In the genomic region with DNA sequence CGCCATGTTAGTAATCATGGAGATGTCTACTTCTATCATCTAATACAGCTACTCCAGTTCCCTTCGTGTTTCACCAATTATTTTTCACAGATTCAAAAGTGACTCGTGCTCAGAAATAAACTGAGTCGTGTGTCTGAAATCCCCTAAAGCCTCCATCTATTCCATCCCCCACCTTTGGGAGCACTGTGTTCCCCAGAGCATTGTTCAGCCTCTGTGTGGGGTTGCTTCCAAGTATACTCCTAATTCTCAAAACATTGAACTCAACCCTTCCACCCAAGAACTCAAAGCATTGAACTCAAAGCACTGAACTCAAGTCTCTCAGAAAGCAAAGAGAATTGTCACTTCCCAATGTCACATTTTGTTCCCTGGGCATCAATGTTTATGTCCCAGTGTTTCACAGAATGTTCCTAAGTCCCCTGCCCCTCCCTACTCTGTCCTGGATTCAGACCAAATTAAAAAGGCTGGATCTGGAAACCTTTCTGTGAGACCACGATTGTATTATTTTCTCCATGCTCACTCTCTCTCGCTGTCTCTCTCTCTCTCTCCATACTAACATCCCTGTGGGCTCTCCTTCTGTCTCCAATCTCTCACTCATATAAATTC, we compare ENCODE assay signal across 15 cellular contexts.
A peak's percentile ranks its signal among the peaks of the same experiment; 100 is the strongest.
DNase-seq lines count a peak whose midpoint lies in the region; ATAC-seq and TF ChIP-seq lines count a peak whose summit lies in the region.
"Had no signal": no experiment of that assay in that cellular context is flagged by ENCODE, and none has a peak within 500 bp of the region (broad histone marks: within the 10 kb centered on the region; RNA-seq: fewer than 3 reads in every experiment).

No MANE protein-coding gene starts in this region.

- TF ChIP-seq RAD21 in HCT116 (IDR thresholded peaks at IDR 0.05; ENCODE audit: low read depth): no peak

- intact Hi-C loops in HCT116 (cut with micrococcal nuclease): no loop called here

- no peak overlapping the region for H3K27ac ChIP-seq in HCT116 (ENCODE audit: low read depth, low read length)
- H3K27ac ChIP-seq: A549, BLaER1 had no signal

- no peak overlapping the region for H3K9ac ChIP-seq in HCT116 (ENCODE audit: low read length)
- H3K9ac ChIP-seq: BLaER1 had no signal

- no peak for TF ChIP-seq CTCF in HCT116 (IDR thresholded peaks at IDR 0.05 in 2 of 3, conservative IDR thresholded peaks at IDR 0.05 in 1 of 3; ENCODE audit: borderline replicate concordance in 1 of 3, insufficient read depth in 1 of 3, low read depth in 2 of 3, low read length in 2 of 3)

- no peaks in the 10 kb centered on the region for H3K79me2 ChIP-seq in HCT116 (ENCODE audit: insufficient read depth, low read length)

- H3K4me3 ChIP-seq in HCT116 (replicated peaks in 1 of 2; ENCODE audit: low read depth in 1 of 2, low read length in 2 of 2): no peak overlapping the region
- H3K4me3 ChIP-seq: A549, BLaER1 had no signal

- no peak overlapping the region for H3K4me2 ChIP-seq in HCT116 (ENCODE audit: low read length)
- H3K4me2 ChIP-seq: A549, BLaER1 had no signal

- ATAC-seq in HCT116 (no peak), GM21786 (IDR thresholded peaks at IDR 0.05; ENCODE audit: unreplicated experiment) (no peak)
- ATAC-seq: A549 had no signal

- POLR2A ChIA-PET in HCT116 (lab: Charles Lee): no interaction called here

- no peaks in the 10 kb centered on the region for H3K27me3 ChIP-seq in HCT116 (ENCODE audit: insufficient read depth, low read length)
- H3K27me3 ChIP-seq: BLaER1 had no signal

- H3K4me1 ChIP-seq in HCT116 (ENCODE audit: control insufficient read depth in 1 of 2, insufficient read depth in 2 of 2, low read length in 2 of 2): no peaks in the 10 kb centered on the region
- H3K4me1 ChIP-seq: A549, BLaER1 had no signal

- no peak for TF ChIP-seq POLR2A in HCT116 (IDR thresholded peaks at IDR 0.05; ENCODE audit: borderline replicate concordance, extremely low read depth, insufficient read depth, insufficient read length)

- H3K9me2 ChIP-seq in HCT116 (ENCODE audit: insufficient read depth): no peaks in the 10 kb centered on the region; the same call in 1 of the 2 replicates

- H3K9me3 ChIP-seq in HCT116 (ENCODE audit: control insufficient read depth in 1 of 2, insufficient read depth in 1 of 2, low read depth in 1 of 2, low read length in 2 of 2): no peaks in the 10 kb centered on the region
- H3K9me3 ChIP-seq: A549, BLaER1 had no signal

- RAD21 ChIA-PET in HCT116 (lab: Charles Lee; ENCODE audit: low non-redundant PET in 1 of 2, low total read pairs in 2 of 2, uncharacterized antibody in 2 of 2, unreplicated experiment in 2 of 2): no interaction called here

- H3K36me3 ChIP-seq in HCT116 (ENCODE audit: control insufficient read depth in 1 of 2, insufficient read depth in 2 of 2, low read length in 2 of 2): no peaks in the 10 kb centered on the region
- H3K36me3 ChIP-seq: BLaER1 had no signal

- CTCF ChIA-PET in HCT116 (lab: Charles Lee): no interaction called here

- H2AFZ ChIP-seq in HCT116 (ENCODE audit: low read depth, low read length, poor library complexity, severe bottlenecking): peak overlapping the region; percentile 26

- no TSS peak for BruUV-seq in HCT116 (replicated peaks; lab: Mats Ljungman, UMichigan)

- DNase-seq in Ammon's horn (ENCODE audit: low spot score): peak; percentile 27
- no peak for DNase-seq in HCT116 (ENCODE audit: low read depth, low spot score)
- peak; percentile 11 for DNase-seq in inferior parietal cortex (ENCODE audit: extremely low spot score)
- DNase-seq in pons (ENCODE audit: low spot score): peak; percentile 26
- DNase-seq in stimulated activated naive CD4-positive, alpha-beta T cell (lab: John Stamatoyannopoulos, UW): no peak
- no peak for DNase-seq in NCI-H524 treated with DMSO at 0.1 percent for 48 hours (lab: John Stamatoyannopoulos, UW)
- DNase-seq: AML-193; CD4-positive, alpha-beta memory T cell; DMS153; DMS79; GDM1; H9 had no signal

- no peaks in the 10 kb centered on the region for H4K20me1 ChIP-seq in HCT116 (ENCODE audit: insufficient read depth)
- H4K20me1 ChIP-seq: BLaER1 had no signal

TF ChIP-seq in HCT116, 20 proteins besides CTCF, POLR2A, EP300 and RAD21:
- no peak for TF ChIP-seq EZH2 (IDR thresholded peaks at IDR 0.05)
- TF ChIP-seq, protein P1, sequence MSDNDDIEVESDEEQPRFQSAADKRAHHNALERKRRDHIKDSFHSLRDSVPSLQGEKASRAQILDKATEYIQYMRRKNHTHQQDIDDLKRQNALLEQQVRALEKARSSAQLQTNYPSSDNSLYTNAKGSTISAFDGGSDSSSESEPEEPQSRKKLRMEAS (IDR thresholded peaks at IDR 0.05): no peak
- TF ChIP-seq, protein P2, sequence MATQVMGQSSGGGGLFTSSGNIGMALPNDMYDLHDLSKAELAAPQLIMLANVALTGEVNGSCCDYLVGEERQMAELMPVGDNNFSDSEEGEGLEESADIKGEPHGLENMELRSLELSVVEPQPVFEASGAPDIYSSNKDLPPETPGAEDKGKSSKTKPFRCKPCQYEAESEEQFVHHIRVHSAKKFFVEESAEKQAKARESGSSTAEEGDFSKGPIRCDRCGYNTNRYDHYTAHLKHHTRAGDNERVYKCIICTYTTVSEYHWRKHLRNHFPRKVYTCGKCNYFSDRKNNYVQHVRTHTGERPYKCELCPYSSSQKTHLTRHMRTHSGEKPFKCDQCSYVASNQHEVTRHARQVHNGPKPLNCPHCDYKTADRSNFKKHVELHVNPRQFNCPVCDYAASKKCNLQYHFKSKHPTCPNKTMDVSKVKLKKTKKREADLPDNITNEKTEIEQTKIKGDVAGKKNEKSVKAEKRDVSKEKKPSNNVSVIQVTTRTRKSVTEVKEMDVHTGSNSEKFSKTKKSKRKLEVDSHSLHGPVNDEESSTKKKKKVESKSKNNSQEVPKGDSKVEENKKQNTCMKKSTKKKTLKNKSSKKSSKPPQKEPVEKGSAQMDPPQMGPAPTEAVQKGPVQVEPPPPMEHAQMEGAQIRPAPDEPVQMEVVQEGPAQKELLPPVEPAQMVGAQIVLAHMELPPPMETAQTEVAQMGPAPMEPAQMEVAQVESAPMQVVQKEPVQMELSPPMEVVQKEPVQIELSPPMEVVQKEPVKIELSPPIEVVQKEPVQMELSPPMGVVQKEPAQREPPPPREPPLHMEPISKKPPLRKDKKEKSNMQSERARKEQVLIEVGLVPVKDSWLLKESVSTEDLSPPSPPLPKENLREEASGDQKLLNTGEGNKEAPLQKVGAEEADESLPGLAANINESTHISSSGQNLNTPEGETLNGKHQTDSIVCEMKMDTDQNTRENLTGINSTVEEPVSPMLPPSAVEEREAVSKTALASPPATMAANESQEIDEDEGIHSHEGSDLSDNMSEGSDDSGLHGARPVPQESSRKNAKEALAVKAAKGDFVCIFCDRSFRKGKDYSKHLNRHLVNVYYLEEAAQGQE (IDR thresholded peaks at IDR 0.05; ENCODE audit: low read depth): no peak
- TF ChIP-seq SRF (IDR thresholded peaks at IDR 0.05; ENCODE audit: low read depth): no peak
- no peak for TF ChIP-seq ATF3 (IDR thresholded peaks at IDR 0.05)
- TF ChIP-seq ZNF274 (IDR thresholded peaks at IDR 0.05; ENCODE audit: low read depth, low read length): no peak
- TF ChIP-seq POLR2AphosphoS5 (IDR thresholded peaks at IDR 0.05; ENCODE audit: low read depth, low read length): no peak
- no peak for TF ChIP-seq YY1 (IDR thresholded peaks at IDR 0.05; ENCODE audit: extremely low read depth, insufficient replicate concordance, low read depth, low read length)
- TF ChIP-seq, protein P3, sequence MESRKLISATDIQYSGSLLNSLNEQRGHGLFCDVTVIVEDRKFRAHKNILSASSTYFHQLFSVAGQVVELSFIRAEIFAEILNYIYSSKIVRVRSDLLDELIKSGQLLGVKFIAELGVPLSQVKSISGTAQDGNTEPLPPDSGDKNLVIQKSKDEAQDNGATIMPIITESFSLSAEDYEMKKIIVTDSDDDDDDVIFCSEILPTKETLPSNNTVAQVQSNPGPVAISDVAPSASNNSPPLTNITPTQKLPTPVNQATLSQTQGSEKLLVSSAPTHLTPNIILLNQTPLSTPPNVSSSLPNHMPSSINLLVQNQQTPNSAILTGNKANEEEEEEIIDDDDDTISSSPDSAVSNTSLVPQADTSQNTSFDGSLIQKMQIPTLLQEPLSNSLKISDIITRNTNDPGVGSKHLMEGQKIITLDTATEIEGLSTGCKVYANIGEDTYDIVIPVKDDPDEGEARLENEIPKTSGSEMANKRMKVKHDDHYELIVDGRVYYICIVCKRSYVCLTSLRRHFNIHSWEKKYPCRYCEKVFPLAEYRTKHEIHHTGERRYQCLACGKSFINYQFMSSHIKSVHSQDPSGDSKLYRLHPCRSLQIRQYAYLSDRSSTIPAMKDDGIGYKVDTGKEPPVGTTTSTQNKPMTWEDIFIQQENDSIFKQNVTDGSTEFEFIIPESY (IDR thresholded peaks at IDR 0.05; ENCODE audit: extremely low read depth, insufficient replicate concordance, low read length): no peak
- TF ChIP-seq CBX3 (IDR thresholded peaks at IDR 0.05; ENCODE audit: low read depth): no peak
- TF ChIP-seq ELF1 (IDR thresholded peaks at IDR 0.05; ENCODE audit: borderline replicate concordance, low read depth): no peak

Comparison
In these comparisons a context has a peak if more than half of its experiments do, and no peak if none do; other contexts are left out.
1. DNase-seq: peak in Ammon's horn (single experiment), inferior parietal cortex (single experiment) and pons (single experiment); none in HCT116 (single experiment), stimulated activated naive CD4-positive, alpha-beta T cell (0 of 6) and NCI-H524 treated with DMSO at 0.1 percent for 48 hours (single experiment).